Comparison of ENCODE assay signal across 8 cellular contexts in the genomic region with DNA sequence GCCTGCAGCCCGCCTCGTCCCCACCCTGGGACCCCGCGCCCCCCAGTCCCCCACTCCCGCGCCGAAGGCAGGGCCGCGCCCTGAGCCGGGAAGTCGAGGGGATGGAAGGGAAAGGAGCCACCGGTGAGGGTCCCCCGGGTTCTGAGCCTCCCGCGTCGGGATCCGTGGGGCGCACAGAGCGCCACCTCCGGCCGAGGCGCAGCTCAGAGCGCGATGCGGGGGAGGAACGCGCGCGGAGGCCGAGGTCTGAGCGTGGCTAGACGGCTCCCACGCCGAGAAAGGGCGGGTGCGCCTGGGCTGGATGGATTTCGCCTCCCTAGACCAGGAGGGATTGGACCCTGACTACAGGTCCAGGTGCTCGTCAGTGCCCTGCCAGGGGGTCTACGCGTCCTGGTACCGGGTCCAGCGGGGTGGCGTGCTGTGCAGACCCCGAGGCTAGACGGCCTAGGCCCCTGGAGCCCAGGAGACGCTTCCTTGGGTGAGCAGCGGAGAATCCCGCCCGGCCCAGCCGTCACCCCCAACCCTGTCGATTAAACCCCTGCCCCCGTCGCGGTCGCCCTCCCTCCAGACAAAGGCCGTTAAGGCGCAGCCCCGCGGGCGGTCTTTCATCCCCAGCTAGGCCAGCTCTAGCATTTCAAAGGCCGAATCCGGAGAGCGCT. TPM values are rescaled to one million over a fixed set of nuclear protein-coding genes. Genes with fewer than 3 reads are reported as not detected.
DNase-seq lines count a peak whose midpoint lies in the region; ATAC-seq, FAIRE-seq and TF ChIP-seq lines count a peak whose summit lies in the region.
"Had no signal": no experiment of that assay in that cellular context is flagged by ENCODE, and none has a peak within 500 bp of the region (broad histone marks: within the 10 kb centered on the region; RNA-seq: fewer than 3 reads in every experiment).

No MANE protein-coding gene starts in this region.

- H3K4me1 ChIP-seq in K562 (replicated peaks in 1 of 2; ENCODE audit: control insufficient read depth in 2 of 2, insufficient read depth in 2 of 2, low read length in 2 of 2) (peaks cover 9 to 66% of the 10 kb centered on the region in 2 experiments), testis (peaks cover 44% of the 10 kb centered on the region)

- POLR2A ChIA-PET in K562 (lab: Yijun Ruan, JAX), result interaction anchor here (0.6 kb wide), 2 partner anchors 180 to 449 kb away, joined by 3 read pairs; no protein-coding TSS in a partner anchor

- H2AFZ ChIP-seq in K562 (ENCODE audit: low read depth, low read length), result no peak overlapping the region

- DNase-seq in K562 (ENCODE audit: extremely low read depth in 1 of 4, low spot score in 3 of 4) (peak in 3 of 4 experiments; percentile 63 to 68 (median 68)), testis (peak; percentile 58), NCI-H2227 treated with DMSO at 0.1 percent for 48 hours (lab: John Stamatoyannopoulos, UW) (no peak), NCI-H1694 (lab: John Stamatoyannopoulos, UW) (no peak), DMS 273 (lab: John Stamatoyannopoulos, UW; ENCODE audit: unreplicated experiment) (no peak)
- DNase-seq: activated gamma-delta T cell had no signal

- peak; percentile 85 for FAIRE-seq in K562 (lab: Jason Lieb, UNC)

- H3K9me3 ChIP-seq in K562 (replicated peaks; ENCODE audit: control insufficient read depth, insufficient read depth, low read depth, low read length) (no peaks in the 10 kb centered on the region), testis (no peaks in the 10 kb centered on the region)

- peak overlapping the region in 1 of 2 experiments; percentile 56; a peak in 2 of 4 replicates for H3K9ac ChIP-seq in K562 (ENCODE audit: insufficient read depth in 1 of 2, low read depth in 2 of 2, low read length in 2 of 2)

- no peaks in the 10 kb centered on the region for H3K36me3 ChIP-seq in K562 (ENCODE audit: control insufficient read depth, insufficient read depth, low read length)
- H3K36me3 ChIP-seq in testis (ENCODE audit: low read depth, missing control alignments), result no peaks in the 10 kb centered on the region

- peak; percentile 44 for ATAC-seq in K562

- no TSS peak for BruUV-seq in K562 (replicated peaks; lab: Mats Ljungman, UMichigan)

- 12% methylated on average over 42 of the region's 63 CpGs for WGBS in K562 (ENCODE audit: insufficient coverage, low coverage, missing lambda C conversion rate)
- WGBS in testis, 2 donors, result 2 to 13% methylated on average over 10 to 63 of the region's 63 CpGs

- peak overlapping the region; percentile 41; the same call in 1 of the 2 replicates for H3K4me2 ChIP-seq in K562 (ENCODE audit: insufficient read depth, low read length)

- TF ChIP-seq RAD21 in Ishikawa (IDR thresholded peaks at IDR 0.05; ENCODE audit: low read depth) (no peak), K562 (CRISPR knock-in tag; conservative IDR thresholded peaks at IDR 0.05 in 1 of 2, IDR thresholded peaks at IDR 0.05 in 1 of 2) (no peak)

- in situ Hi-C loops in K562 (cut with MboI), result loop anchor here (5.0 kb wide), 1 partner anchor 188 kb away; no protein-coding TSS in a partner anchor

- H3K79me2 ChIP-seq in K562 (ENCODE audit: control insufficient read depth, insufficient read depth, low read length), result peaks cover 7% of the 10 kb centered on the region; the same call in 1 of the 3 replicates

- peak overlapping the region; percentile 38 for H3K4me3 ChIP-seq in K562
- peak overlapping the region in 1 of 2 donors; percentile 50 for H3K4me3 ChIP-seq in testis

- intact Hi-C loops in K562 (cut with micrococcal nuclease), result loop anchor here (5.0 kb wide), 1 partner anchor 82 kb away; no protein-coding TSS in a partner anchor
- intact Hi-C loops in testis (cut with DNase I; ENCODE audit: low total_unique reads), result loop anchor here (10.0 kb wide), 1 partner anchor 186 kb away; no protein-coding TSS in a partner anchor

- H4K20me1 ChIP-seq in K562 (replicated peaks; ENCODE audit: control insufficient read depth, insufficient read depth, low read length), result no peaks in the 10 kb centered on the region

- H3K9me1 ChIP-seq in K562 (ENCODE audit: control insufficient read depth, insufficient read depth, low read length), result no peaks in the 10 kb centered on the region

- CTCF ChIA-PET in K562 (lab: Yijun Ruan, JAX; ENCODE audit: low intra/inter-chr PET ratio), result no interaction called here

- no peak for TF ChIP-seq POLR2A in K562 (conservative IDR thresholded peaks at IDR 0.05)
- TF ChIP-seq POLR2A in testis (IDR thresholded peaks at IDR 0.05), result no peak

- peak; percentile 24 to 40 (median 35); a peak in 2 of 6 replicates for TF ChIP-seq CTCF in K562 (IDR thresholded peaks at IDR 0.05 in 2 of 3, conservative IDR thresholded peaks at IDR 0.05 in 1 of 3; ENCODE audit: insufficient read depth in 2 of 3, low read depth in 1 of 3, low read length in 3 of 3)
- no peak for TF ChIP-seq CTCF in testis (IDR thresholded peaks at IDR 0.05)

- TF ChIP-seq EP300 in Ishikawa (IDR thresholded peaks at IDR 0.05; ENCODE audit: borderline replicate concordance) (no peak), K562 (IDR thresholded peaks at IDR 0.05; ENCODE audit: low read length) (no peak)

- no peak overlapping the region for H3K27ac ChIP-seq in K562 (ENCODE audit: extremely low read depth, low read depth, low read length)
- peak overlapping the region; percentile 85 for H3K27ac ChIP-seq in layer of hippocampus (ENCODE audit: low read depth, low read length)
- H3K27ac ChIP-seq in testis, result peak overlapping the region; percentile 68

- H3K27me3 ChIP-seq in K562 (ENCODE audit: control insufficient read depth in 2 of 2, insufficient read depth in 2 of 2, low read length in 2 of 2) (peaks cover 0 to 12% of the 10 kb centered on the region in 2 experiments; a peak in 2 of 5 replicates), layer of hippocampus (ENCODE audit: control insufficient read depth, insufficient read depth, low read length) (peaks cover 2% of the 10 kb centered on the region), testis (no peaks in the 10 kb centered on the region)

TF ChIP-seq in Ishikawa, 13 proteins besides CTCF, POLR2A, EP300 and RAD21:
- peak; percentile 53; the same call in 1 of the 2 replicates for TF ChIP-seq EGR1 (IDR thresholded peaks at IDR 0.05)
- no peak for TF ChIP-seq FOXM1 (IDR thresholded peaks at IDR 0.05; ENCODE audit: borderline replicate concordance, low read depth)
- peak; percentile 6; the same call in 1 of the 2 replicates for TF ChIP-seq ZBTB7A (IDR thresholded peaks at IDR 0.05; ENCODE audit: low read depth)
TF ChIP-seq in Ishikawa: peak in this region for 2.

TF ChIP-seq in K562, 482 proteins besides CTCF, POLR2A, EP300 and RAD21 (continues in another document):
- TF ChIP-seq, protein P1, sequence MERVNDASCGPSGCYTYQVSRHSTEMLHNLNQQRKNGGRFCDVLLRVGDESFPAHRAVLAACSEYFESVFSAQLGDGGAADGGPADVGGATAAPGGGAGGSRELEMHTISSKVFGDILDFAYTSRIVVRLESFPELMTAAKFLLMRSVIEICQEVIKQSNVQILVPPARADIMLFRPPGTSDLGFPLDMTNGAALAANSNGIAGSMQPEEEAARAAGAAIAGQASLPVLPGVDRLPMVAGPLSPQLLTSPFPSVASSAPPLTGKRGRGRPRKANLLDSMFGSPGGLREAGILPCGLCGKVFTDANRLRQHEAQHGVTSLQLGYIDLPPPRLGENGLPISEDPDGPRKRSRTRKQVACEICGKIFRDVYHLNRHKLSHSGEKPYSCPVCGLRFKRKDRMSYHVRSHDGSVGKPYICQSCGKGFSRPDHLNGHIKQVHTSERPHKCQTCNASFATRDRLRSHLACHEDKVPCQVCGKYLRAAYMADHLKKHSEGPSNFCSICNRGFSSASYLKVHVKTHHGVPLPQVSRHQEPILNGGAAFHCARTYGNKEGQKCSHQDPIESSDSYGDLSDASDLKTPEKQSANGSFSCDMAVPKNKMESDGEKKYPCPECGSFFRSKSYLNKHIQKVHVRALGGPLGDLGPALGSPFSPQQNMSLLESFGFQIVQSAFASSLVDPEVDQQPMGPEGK (CRISPR knock-in tag; IDR thresholded peaks at IDR 0.05; ENCODE audit: borderline replicate concordance), result no peak
- TF ChIP-seq EZH2 (IDR thresholded peaks at IDR 0.05; ENCODE audit: borderline replicate concordance, low read depth, low read length) (no peak), MYBL2 (IDR thresholded peaks at IDR 0.05; ENCODE audit: low read depth) (no peak), MYBL2 (CRISPR knock-in tag; IDR thresholded peaks at IDR 0.05; ENCODE audit: borderline replicate concordance) (no peak), RBM14 (IDR thresholded peaks at IDR 0.05; ENCODE audit: borderline replicate concordance, insufficient read depth, low read depth, low read length) (no peak), CBFA2T3 (IDR thresholded peaks at IDR 0.05) (peak; percentile 26; the same call in 1 of the 2 replicates), KLF1 (tag; IDR thresholded peaks at IDR 0.05) (peak; percentile 48; the same call in 1 of the 2 replicates), SMARCC2 (IDR thresholded peaks at IDR 0.05; ENCODE audit: low read depth) (no peak), NCOR1 (IDR thresholded peaks at IDR 0.05) (peak; percentile 8; the same call in 1 of the 2 replicates), DDX20 (tag; IDR thresholded peaks at IDR 0.05; ENCODE audit: low read depth) (no peak), CREM (IDR thresholded peaks at IDR 0.05; ENCODE audit: low read depth) (0 out of 2 replicates have a peak, but pooled peaks have one; percentile 13), GATA2 (CRISPR knock-in tag; IDR thresholded peaks at IDR 0.05) (no peak)

RNA-seq across cellular contexts. Expression of a gene that starts 1.0 kb away (rescaled TPM):
- total RNA-seq in K562 (2011; cell fraction: chromatin; rRNA removed; ENCODE audit: low replicate concordance), result 21.5 and 51.6 TPM in 2 replicates
- total RNA-seq in K562 (2011; cell fraction: nucleolus; rRNA removed), result 36.1 and 57.4 TPM in 2 replicates
- total RNA-seq in K562 (2011; cell fraction: nucleoplasm; rRNA removed), result 30.2 and 38.4 TPM in 2 replicates
- total RNA-seq in K562 (2014; rRNA removed) (8.1 and 10.0 TPM in 2 replicates), K562 (2014; rRNA removed; fragmentation: Illumina TruSeq; extraction: Trizol) (3.6 and 5.0 TPM in 2 replicates), K562 (2015; rRNA removed; fragmentation: Illumina TruSeq; extraction: Trizol) (4.6 and 6.1 TPM in 2 replicates), K562 (2021) (9.8 and 10.2 TPM in 2 replicates), testis (10 to 100 TPM; 13.8 TPM)
- polyA plus RNA-seq in K562 (2011; rRNA removed) (7.9 TPM in 2 replicates), K562 (2014; fragmentation: Illumina TruSeq; extraction: Trizol) (2.5 and 4.7 TPM in 2 replicates), K562 (2014; fragmentation: Nextera tagmentation; extraction: Ambion mirVana) (1 to 10 TPM; 3.9 to 9.5 TPM), K562 (2014; rRNA removed) (2.6 and 3.6 TPM in 2 replicates), testis (ENCODE audit: insufficient read depth, low read depth, low replicate concordance) (7.2 TPM)
- 5.2 and 10.8 TPM in 2 replicates for polyA plus RNA-seq in K562 (2011; cell fraction: cytosol; rRNA removed)
- 13.3 and 32.6 TPM in 2 replicates for polyA plus RNA-seq in K562 (2011; cell fraction: nucleus; rRNA removed)
- polyA plus RNA-seq in K562 (2012), result 6.4 and 9.1 TPM in 2 replicates
- polyA minus RNA-seq in K562 (2011; rRNA and poly(A)+ RNA removed), result 24.4 and 37.5 TPM in 2 replicates
- polyA minus RNA-seq in K562 (2011; cell fraction: cytosol; rRNA and poly(A)+ RNA removed), result 34.5 and 45.2 TPM in 2 replicates
- 11.0 and 13.5 TPM in 2 replicates for polyA minus RNA-seq in K562 (2011; cell fraction: nucleus; rRNA and poly(A)+ RNA removed)

Comparison
In these comparisons a context has a peak if more than half of its experiments do, and no peak if none do; other contexts are left out.
1. DNase-seq: peak in K562 (3 of 4) and testis (single experiment); none in NCI-H2227 treated with DMSO at 0.1 percent for 48 hours (single experiment), NCI-H1694 (single experiment) and DMS 273 (single experiment).
2. CTCF ChIP-seq: peak in K562 (3 of 3); none in testis (0 of 3).